In genomic region chr2:189298481-189298880, GRCh38 we compare ENCODE assay signal across 13 cellular contexts.
DNase-seq lines count a peak whose midpoint lies in the region; TF ChIP-seq lines count a peak whose summit lies in the region.
"Had no signal": no experiment of that assay in that cellular context is flagged by ENCODE, and none has a peak within 500 bp of the region (broad histone marks: within the 10 kb centered on the region; RNA-seq: fewer than 3 reads in every experiment).

No MANE protein-coding gene starts in this region.

- WGBS in smooth muscle cell (ENCODE audit: low lambda C conversion rate), result 90% methylated on average over 1 of the region's 1 CpG

- no peaks in the 10 kb centered on the region for H3K9me3 ChIP-seq in smooth muscle cell (replicated peaks; ENCODE audit: low read depth)

- in situ Hi-C loops in G401 (cut with HindIII; ENCODE audit: low sequenced_read_pairs), result no loop called here

- no peak for TF ChIP-seq CTCF in chondrocyte (IDR thresholded peaks at IDR 0.05)
- TF ChIP-seq CTCF in smooth muscle cell (IDR thresholded peaks at IDR 0.05; ENCODE audit: borderline replicate concordance, insufficient read depth, poor library complexity, severe bottlenecking), result no peak

- H4K20me1 ChIP-seq in smooth muscle cell (ENCODE audit: low read depth), result no peaks in the 10 kb centered on the region

- peak overlapping the region; percentile 33 for H3K27ac ChIP-seq in smooth muscle cell (ENCODE audit: low read depth)

- no peaks in the 10 kb centered on the region for H3K27me3 ChIP-seq in smooth muscle cell (ENCODE audit: low read depth)

- CTCF ChIA-PET in activated naive CD4-positive, alpha-beta T cell treated with anti-CD3 and anti-CD28 coated beads, Interleukin-2, amount 10 ng/mL, durations not matched to agents 7 days and 5 days (lab: Charles Lee), result interaction anchor here (0.7 kb wide), 1 partner anchor 114 kb away, joined by 6 read pairs; no protein-coding TSS in a partner anchor

- H3K4me3 Mint-ChIP-seq in activated naive CD4-positive, alpha-beta T cell treated with anti-CD3 and anti-CD28 coated beads, Interleukin-2, amount 10 ng/mL, durations not matched to agents 7 days and 5 days, result no peak overlapping the region
- no peak overlapping the region for H3K4me3 Mint-ChIP-seq in chondrocyte (ENCODE audit: unreplicated experiment)
- H3K4me3 Mint-ChIP-seq: natural killer cell treated with Interleukin-12 subunit alpha and Interleukin-12 subunit beta and Interleukin-15 and Interleukin-18, amount 100 ng/mL, for 72 hours had no signal

- no peak for DNase-seq in activated naive CD4-positive, alpha-beta T cell treated with anti-CD3 and anti-CD28 coated beads, Interleukin-2, amount 10 ng/mL, durations not matched to agents 7 days and 5 days
- DNase-seq in activated naive CD4-positive, alpha-beta T cell treated with Interleukin-2 at 50 U/mL for 16 hours, result no peak
- DNase-seq in RPMI7951 (ENCODE audit: low read depth) (peak; percentile 47), chondrocyte (ENCODE audit: low spot score) (no peak), smooth muscle cell (lab: John Stamatoyannopoulos, UW; ENCODE audit: unreplicated experiment) (no peak), G401 (ENCODE audit: low spot score) (no peak), SHP77 (lab: John Stamatoyannopoulos, UW) (no peak), HuH-7 (ENCODE audit: low spot score) (no peak)
- DNase-seq: GOT3, NCI-H1930, NCI-H524 treated with DMSO at 0.1 percent for 48 hours, substantia nigra had no signal

- peak overlapping the region; percentile 72 for H3K27ac Mint-ChIP-seq in activated naive CD4-positive, alpha-beta T cell treated with anti-CD3 and anti-CD28 coated beads, Interleukin-2, amount 10 ng/mL, durations not matched to agents 7 days and 5 days
- H3K27ac Mint-ChIP-seq in chondrocyte (ENCODE audit: unreplicated experiment), result peak overlapping the region; percentile 84
- H3K27ac Mint-ChIP-seq: natural killer cell treated with Interleukin-12 subunit alpha and Interleukin-12 subunit beta and Interleukin-15 and Interleukin-18, amount 100 ng/mL, for 72 hours had no signal

- no peaks in the 10 kb centered on the region for H3K27me3 Mint-ChIP-seq in activated naive CD4-positive, alpha-beta T cell treated with anti-CD3 and anti-CD28 coated beads, Interleukin-2, amount 10 ng/mL, durations not matched to agents 7 days and 5 days
- no peaks in the 10 kb centered on the region for H3K27me3 Mint-ChIP-seq in chondrocyte (ENCODE audit: low read depth)
- H3K27me3 Mint-ChIP-seq: natural killer cell treated with Interleukin-12 subunit alpha and Interleukin-12 subunit beta and Interleukin-15 and Interleukin-18, amount 100 ng/mL, for 72 hours had no signal

- no peaks in the 10 kb centered on the region for H3K79me2 ChIP-seq in smooth muscle cell (ENCODE audit: low read depth)

- no peaks in the 10 kb centered on the region for H3K36me3 ChIP-seq in smooth muscle cell (ENCODE audit: low read depth)

- H3K4me3 ChIP-seq in smooth muscle cell, result no peak overlapping the region

- peaks cover 24% of the 10 kb centered on the region for H3K36me3 Mint-ChIP-seq in activated naive CD4-positive, alpha-beta T cell treated with anti-CD3 and anti-CD28 coated beads, Interleukin-2, amount 10 ng/mL, durations not matched to agents 7 days and 5 days
- H3K36me3 Mint-ChIP-seq in chondrocyte (ENCODE audit: low read depth), result no peaks in the 10 kb centered on the region
- H3K36me3 Mint-ChIP-seq: natural killer cell treated with Interleukin-12 subunit alpha and Interleukin-12 subunit beta and Interleukin-15 and Interleukin-18, amount 100 ng/mL, for 72 hours had no signal

- no peaks in the 10 kb centered on the region for H3F3A ChIP-seq in smooth muscle cell (ENCODE audit: low read depth)

- peaks cover 70% of the 10 kb centered on the region for H3K4me1 Mint-ChIP-seq in activated naive CD4-positive, alpha-beta T cell treated with anti-CD3 and anti-CD28 coated beads, Interleukin-2, amount 10 ng/mL, durations not matched to agents 7 days and 5 days
- peaks cover 44% of the 10 kb centered on the region for H3K4me1 Mint-ChIP-seq in chondrocyte (ENCODE audit: low read depth)

- H3K9me3 Mint-ChIP-seq in activated naive CD4-positive, alpha-beta T cell treated with anti-CD3 and anti-CD28 coated beads, Interleukin-2, amount 10 ng/mL, durations not matched to agents 7 days and 5 days, result peaks cover 11% of the 10 kb centered on the region
- H3K9me3 Mint-ChIP-seq in chondrocyte (ENCODE audit: low read depth), result peaks cover 2% of the 10 kb centered on the region
- H3K9me3 Mint-ChIP-seq: natural killer cell treated with Interleukin-12 subunit alpha and Interleukin-12 subunit beta and Interleukin-15 and Interleukin-18, amount 100 ng/mL, for 72 hours had no signal

- no peak overlapping the region for H3K9ac ChIP-seq in smooth muscle cell (ENCODE audit: low read depth)

- peak overlapping the region; percentile 22 for H3K4me2 ChIP-seq in smooth muscle cell

- peak overlapping the region; percentile 13 for H2AFZ ChIP-seq in smooth muscle cell (ENCODE audit: low read depth)

- peaks cover 10% of the 10 kb centered on the region for H3K4me1 ChIP-seq in smooth muscle cell (ENCODE audit: low read depth)
